Comparison of ENCODE assay signal across 8 cellular contexts in genomic region chr16:28140788-28141618, GRCh38.
DNase-seq lines count a peak whose midpoint lies in the region; ATAC-seq and TF ChIP-seq lines count a peak whose summit lies in the region.

No MANE protein-coding gene starts in this region.

- H2AFZ ChIP-seq in trophoblast cell (ENCODE audit: insufficient read depth, low read length, poor library complexity) (no peak overlapping the region), smooth muscle cell (ENCODE audit: low read depth) (no peak overlapping the region)

- H3K23ac ChIP-seq in trophoblast cell (ENCODE audit: low read length), result no peak overlapping the region

- H3K79me2 ChIP-seq in trophoblast cell (ENCODE audit: control insufficient read depth, insufficient read depth, low read length, poor library complexity) (no peaks in the 10 kb centered on the region), smooth muscle cell (ENCODE audit: low read depth) (peaks cover 1% of the 10 kb centered on the region)

- H2BK12ac ChIP-seq in trophoblast cell (ENCODE audit: low read length), result no peak overlapping the region

- H4K91ac ChIP-seq in trophoblast cell (ENCODE audit: low read depth, low read length), result no peak overlapping the region

- H3K14ac ChIP-seq in trophoblast cell (ENCODE audit: low read length), result no peak overlapping the region

- H4K12ac ChIP-seq in trophoblast cell (ENCODE audit: low read depth, low read length), result no peak overlapping the region

- H3K9me3 ChIP-seq in trophoblast cell (ENCODE audit: insufficient read depth, low read depth, low read length) (no peaks in the 10 kb centered on the region), smooth muscle cell (replicated peaks; ENCODE audit: low read depth) (no peaks in the 10 kb centered on the region)

- no peaks in the 10 kb centered on the region for H3F3A ChIP-seq in smooth muscle cell (ENCODE audit: low read depth)

- no peak overlapping the region for H2BK120ac ChIP-seq in trophoblast cell (ENCODE audit: insufficient read depth, low read length, poor library complexity)

- H3K4me3 ChIP-seq in trophoblast cell (ENCODE audit: low read depth, low read length) (no peak overlapping the region), smooth muscle cell (no peak overlapping the region)

- H3K79me1 ChIP-seq in trophoblast cell (ENCODE audit: low read length), result no peaks in the 10 kb centered on the region

- H3K27me3 ChIP-seq in trophoblast cell (ENCODE audit: insufficient read depth, low read length) (no peaks in the 10 kb centered on the region), smooth muscle cell (ENCODE audit: low read depth) (no peaks in the 10 kb centered on the region)

- H3K36me3 ChIP-seq in trophoblast cell (ENCODE audit: control insufficient read depth in 1 of 2, insufficient read depth in 2 of 2, low read length in 2 of 2), result peaks cover 4% of the 10 kb centered on the region in 2 experiments
- no peaks in the 10 kb centered on the region for H3K36me3 ChIP-seq in smooth muscle cell (ENCODE audit: low read depth)

- H4K8ac ChIP-seq in trophoblast cell (ENCODE audit: low read depth, low read length), result no peak overlapping the region

- no peak overlapping the region for H3K9ac ChIP-seq in trophoblast cell (ENCODE audit: low read length)
- H3K9ac ChIP-seq in smooth muscle cell (ENCODE audit: low read depth), result no peak overlapping the region

- H3K4me2 ChIP-seq in trophoblast cell (ENCODE audit: low read length) (no peak overlapping the region), smooth muscle cell (no peak overlapping the region)

- no peak overlapping the region for H2BK5ac ChIP-seq in trophoblast cell (ENCODE audit: low read depth, low read length, poor library complexity)

- H4K20me1 ChIP-seq in smooth muscle cell (ENCODE audit: low read depth), result peaks cover 16% of the 10 kb centered on the region

- ATAC-seq in GM19035 (IDR thresholded peaks at IDR 0.05; ENCODE audit: unreplicated experiment), result peak; percentile 74
- peak; percentile 58 for ATAC-seq in HG03095 (IDR thresholded peaks at IDR 0.05; ENCODE audit: unreplicated experiment)

- H3K4me1 ChIP-seq in trophoblast cell (ENCODE audit: control insufficient read depth in 1 of 2, insufficient read depth in 2 of 2, low read length in 2 of 2), result peaks cover 0 to 2% of the 10 kb centered on the region in 2 experiments
- no peaks in the 10 kb centered on the region for H3K4me1 ChIP-seq in smooth muscle cell (ENCODE audit: low read depth)

- DNase-seq in T follicular helper cell (ENCODE audit: low read depth) (peak; percentile 68), NCI-H2171 treated with DMSO at 0.1 percent for 48 hours (lab: John Stamatoyannopoulos, UW) (no peak), trophoblast cell (no peak), smooth muscle cell (lab: John Stamatoyannopoulos, UW; ENCODE audit: unreplicated experiment) (no peak)
- peak; percentile 93 for DNase-seq in central memory CD4-positive, alpha-beta T cell
- DNase-seq in stimulated activated CD4-positive, alpha-beta T cell treated with anti-CD3 and anti-CD28 coated beads, Interleukin-15, amount 100 ng/mL, for 24 hours, result peak; percentile 43

- no peak overlapping the region for H3K4ac ChIP-seq in trophoblast cell (ENCODE audit: low read depth, low read length)

- no peak overlapping the region for H3K27ac ChIP-seq in trophoblast cell (ENCODE audit: low read depth, low read length)
- no peak overlapping the region for H3K27ac ChIP-seq in smooth muscle cell (ENCODE audit: low read depth)

- WGBS in trophoblast cell (ENCODE audit: extremely low coverage, insufficient coverage, insufficient read length), result no CpG with 5 or more reads among the region's 5 CpGs
- WGBS in smooth muscle cell (ENCODE audit: low lambda C conversion rate), result 94% methylated on average over 5 of the region's 5 CpGs

- no peak for TF ChIP-seq CTCF in smooth muscle cell (IDR thresholded peaks at IDR 0.05; ENCODE audit: borderline replicate concordance, insufficient read depth, poor library complexity, severe bottlenecking)

- no peak overlapping the region for H2AK5ac ChIP-seq in trophoblast cell (ENCODE audit: low read length)

- no peak overlapping the region for H3K18ac ChIP-seq in trophoblast cell (ENCODE audit: low read length)

Comparison
In these comparisons a context has a peak if more than half of its experiments do, and no peak if none do; other contexts are left out.
1. DNase-seq: peak in T follicular helper cell (single experiment), central memory CD4-positive, alpha-beta T cell (single experiment) and stimulated activated CD4-positive, alpha-beta T cell treated with anti-CD3 and anti-CD28 coated beads, Interleukin-15, amount 100 ng/mL, for 24 hours (single experiment); none in NCI-H2171 treated with DMSO at 0.1 percent for 48 hours (single experiment), trophoblast cell (0 of 2) and smooth muscle cell (single experiment).